ENCODE assay signal across 1 cellular context in the genomic region with DNA sequence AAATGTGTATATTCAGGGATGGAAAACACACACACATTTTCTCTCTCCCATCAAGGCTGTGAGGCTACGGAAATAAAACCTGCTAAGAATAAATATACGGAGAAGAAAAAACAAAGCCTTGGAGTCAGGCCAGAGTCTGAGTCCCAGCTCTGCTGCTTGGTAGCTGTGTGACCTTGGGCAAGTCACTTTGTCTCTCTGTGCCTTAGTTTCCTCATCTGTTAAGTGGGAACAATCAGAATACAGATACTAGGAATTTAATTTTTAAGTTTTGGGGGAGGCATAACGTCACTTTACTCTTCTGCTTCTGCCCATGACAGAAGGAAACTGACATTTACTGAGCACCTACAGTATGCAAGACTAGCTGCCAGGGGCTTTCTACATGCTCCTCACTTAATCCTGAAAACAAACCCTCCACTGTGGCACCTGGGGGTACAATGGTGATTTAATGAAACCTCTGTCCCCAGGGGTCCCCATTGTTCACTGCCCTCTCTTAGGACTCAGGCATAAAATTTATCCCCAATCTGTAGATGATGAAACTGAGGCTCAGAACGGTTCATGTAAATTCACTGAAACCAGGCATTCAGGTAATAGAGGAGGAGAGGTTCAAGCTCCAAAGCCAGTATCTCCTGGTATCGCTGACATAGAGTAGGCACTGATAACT.
TF ChIP-seq lines count a peak whose summit lies in the region.

No MANE protein-coding gene starts in this region.

TF ChIP-seq in A549, 52 proteins besides CTCF, POLR2A, EP300 and RAD21 (continued from another document):
- TF ChIP-seq, protein P1, sequence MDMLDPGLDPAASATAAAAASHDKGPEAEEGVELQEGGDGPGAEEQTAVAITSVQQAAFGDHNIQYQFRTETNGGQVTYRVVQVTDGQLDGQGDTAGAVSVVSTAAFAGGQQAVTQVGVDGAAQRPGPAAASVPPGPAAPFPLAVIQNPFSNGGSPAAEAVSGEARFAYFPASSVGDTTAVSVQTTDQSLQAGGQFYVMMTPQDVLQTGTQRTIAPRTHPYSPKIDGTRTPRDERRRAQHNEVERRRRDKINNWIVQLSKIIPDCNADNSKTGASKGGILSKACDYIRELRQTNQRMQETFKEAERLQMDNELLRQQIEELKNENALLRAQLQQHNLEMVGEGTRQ (IDR thresholded peaks at IDR 0.05), result no peak
- TF ChIP-seq EHMT2 (IDR thresholded peaks at IDR 0.05; ENCODE audit: low read depth), result no peak
- no peak for TF ChIP-seq CBX2 (IDR thresholded peaks at IDR 0.05; ENCODE audit: borderline replicate concordance, low read depth)
